In the genomic region with DNA sequence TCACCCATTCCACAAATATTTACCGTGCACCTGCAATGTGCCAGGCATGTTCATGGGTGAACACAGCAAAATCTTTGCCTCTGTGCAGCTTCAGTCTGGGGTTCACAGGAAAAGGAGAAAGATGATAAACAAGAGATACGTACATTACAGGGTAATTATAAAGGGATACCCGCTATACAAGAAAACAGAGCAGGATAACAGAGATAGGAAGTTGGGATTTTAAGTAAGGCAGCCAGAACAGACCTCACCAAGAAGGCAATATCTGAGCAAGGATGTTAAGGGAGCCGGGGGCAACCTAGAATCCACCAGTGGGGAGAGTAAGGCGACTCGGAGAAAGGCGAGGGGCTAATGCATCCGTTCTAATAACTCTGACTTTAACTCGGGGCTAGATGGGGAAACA, we compare ENCODE assay signal across 8 cellular contexts. TPM values are rescaled to one million over a fixed set of nuclear protein-coding genes. Genes with fewer than 3 reads are reported as not detected.
DNase-seq lines count a peak whose midpoint lies in the region; ATAC-seq and TF ChIP-seq lines count a peak whose summit lies in the region.

No MANE protein-coding gene starts in this region.

- peaks cover 19% of the 10 kb centered on the region for H3K36me3 Mint-ChIP-seq in activated CD4-positive, alpha-beta memory T cell treated with anti-CD3 and anti-CD28 coated beads, Interleukin-2, amount 10 ng/mL, durations not matched to agents 7 days and 5 days (ENCODE audit: low read depth)

- peaks cover 7% of the 10 kb centered on the region for H3K4me1 ChIP-seq in hepatocyte (ENCODE audit: insufficient read depth)

- no peaks in the 10 kb centered on the region for H3K27me3 ChIP-seq in hepatocyte

- peak overlapping the region; percentile 81 for H3K4me2 ChIP-seq in hepatocyte

- H3K27ac Mint-ChIP-seq in activated CD4-positive, alpha-beta memory T cell treated with anti-CD3 and anti-CD28 coated beads, Interleukin-2, amount 10 ng/mL, durations not matched to agents 7 days and 5 days = peak overlapping the region; percentile 83
- H3K27ac Mint-ChIP-seq in stimulated activated naive CD8-positive, alpha-beta T cell treated with anti-CD3 and anti-CD28 coated beads, Interleukin-15, amount 100 ng/mL, for 72 hours = peak overlapping the region; percentile 92 to 98

- peak overlapping the region; percentile 15 for H3K4me3 ChIP-seq in hepatocyte

- peaks cover 31% of the 10 kb centered on the region for H4K20me1 ChIP-seq in hepatocyte (ENCODE audit: insufficient read depth, poor library complexity, severe bottlenecking)

- H3K36me3 ChIP-seq in hepatocyte (replicated peaks; ENCODE audit: insufficient read depth, low read depth) = no peaks in the 10 kb centered on the region

- WGBS in hepatocyte (ENCODE audit: low lambda C conversion rate, missing lambda C conversion rate) = 9% methylated on average over 9 of the region's 9 CpGs

- H3K4me1 Mint-ChIP-seq in activated CD4-positive, alpha-beta memory T cell treated with anti-CD3 and anti-CD28 coated beads, Interleukin-2, amount 10 ng/mL, durations not matched to agents 7 days and 5 days = peaks cover 38% of the 10 kb centered on the region
- H3K4me1 Mint-ChIP-seq in stimulated activated naive CD8-positive, alpha-beta T cell treated with anti-CD3 and anti-CD28 coated beads, Interleukin-15, amount 100 ng/mL, for 72 hours = peaks cover 44% of the 10 kb centered on the region

- ATAC-seq in HG02642 (IDR thresholded peaks at IDR 0.05; ENCODE audit: poor library complexity, unreplicated experiment) (peak; percentile 1), HG02798 (IDR thresholded peaks at IDR 0.05; ENCODE audit: poor library complexity, unreplicated experiment) (no peak)
- ATAC-seq in stimulated activated naive CD8-positive, alpha-beta T cell treated with anti-CD3 and anti-CD28 coated beads, Interleukin-15, amount 100 ng/mL, for 72 hours = no peak

- H3K79me2 ChIP-seq in hepatocyte = peaks cover 41% of the 10 kb centered on the region

- H3K27me3 Mint-ChIP-seq in activated CD4-positive, alpha-beta memory T cell treated with anti-CD3 and anti-CD28 coated beads, Interleukin-2, amount 10 ng/mL, durations not matched to agents 7 days and 5 days = peaks cover 9% of the 10 kb centered on the region
- no peaks in the 10 kb centered on the region for H3K27me3 Mint-ChIP-seq in stimulated activated naive CD8-positive, alpha-beta T cell treated with anti-CD3 and anti-CD28 coated beads, Interleukin-15, amount 100 ng/mL, for 72 hours

- no peaks in the 10 kb centered on the region for H3K9me3 Mint-ChIP-seq in activated CD4-positive, alpha-beta memory T cell treated with anti-CD3 and anti-CD28 coated beads, Interleukin-2, amount 10 ng/mL, durations not matched to agents 7 days and 5 days
- no peaks in the 10 kb centered on the region for H3K9me3 Mint-ChIP-seq in stimulated activated naive CD8-positive, alpha-beta T cell treated with anti-CD3 and anti-CD28 coated beads, Interleukin-15, amount 100 ng/mL, for 72 hours

- H3K27ac ChIP-seq in hepatocyte = peak overlapping the region; percentile 82

- no peaks in the 10 kb centered on the region for H3K9me3 ChIP-seq in hepatocyte (ENCODE audit: low read depth)

- no peak for TF ChIP-seq CTCF in hepatocyte (IDR thresholded peaks at IDR 0.05; ENCODE audit: poor library complexity)

- no peaks in the 10 kb centered on the region for H3K9me2 ChIP-seq in hepatocyte (replicated peaks; ENCODE audit: insufficient read depth)

- peak; percentile 29 for DNase-seq in D341Med (ENCODE audit: low spot score)
- peak; percentile 16 for DNase-seq in activated CD4-positive, alpha-beta memory T cell treated with anti-CD3 and anti-CD28 coated beads, Interleukin-2, amount 10 ng/mL, durations not matched to agents 7 days and 5 days
- no peak for DNase-seq in hepatocyte (ENCODE audit: low spot score)
- peak in 1 of 2 donors; percentile 10 for DNase-seq in stimulated activated naive CD8-positive, alpha-beta T cell treated with anti-CD3 and anti-CD28 coated beads, Interleukin-15, amount 100 ng/mL, for 72 hours
- DNase-seq in RPMI8226 = no peak
- DNase-seq in mesenteric fat pad (ENCODE audit: low spot score) = no peak

- CTCF ChIA-PET in activated CD4-positive, alpha-beta memory T cell treated with anti-CD3 and anti-CD28 coated beads, Interleukin-2, amount 10 ng/mL, durations not matched to agents 7 days and 5 days (lab: Charles Lee) = interaction anchor here (1.9 kb wide), 1 partner anchor 12 kb away, joined by 5 read pairs; no protein-coding TSS in a partner anchor

- peak overlapping the region; percentile 75 for H2AFZ ChIP-seq in hepatocyte

- peak overlapping the region; percentile 91 for H3K4me3 Mint-ChIP-seq in activated CD4-positive, alpha-beta memory T cell treated with anti-CD3 and anti-CD28 coated beads, Interleukin-2, amount 10 ng/mL, durations not matched to agents 7 days and 5 days
- H3K4me3 Mint-ChIP-seq in stimulated activated naive CD8-positive, alpha-beta T cell treated with anti-CD3 and anti-CD28 coated beads, Interleukin-15, amount 100 ng/mL, for 72 hours = peak overlapping the region; percentile 87 to 90

- POLR2A ChIA-PET in activated CD4-positive, alpha-beta memory T cell treated with anti-CD3 and anti-CD28 coated beads, Interleukin-2, amount 10 ng/mL, durations not matched to agents 7 days and 5 days (lab: Charles Lee) = interaction anchor here (1.6 kb wide), 1 partner anchor 59 kb away, joined by 7 read pairs; no protein-coding TSS in a partner anchor

RNA-seq across cellular contexts. Expression of gene RAD23B, which starts 0.8 kb away (rescaled TPM):
- 10 to 100 TPM; 89.4 to 91.0 TPM for total RNA-seq in activated CD4-positive, alpha-beta memory T cell treated with anti-CD3 and anti-CD28 coated beads, Interleukin-2, amount 10 ng/mL, durations not matched to agents 7 days and 5 days
- total RNA-seq in hepatocyte (126 and 142 TPM in 2 replicates), mesenteric fat pad (165 TPM)
- polyA plus RNA-seq in hepatocyte = 15.9 and 19.4 TPM in 2 replicates

Comparison
In these comparisons a context has a peak if more than half of its experiments do, and no peak if none do; other contexts are left out.
1. DNase-seq: peak in D341Med (single experiment) and activated CD4-positive, alpha-beta memory T cell treated with anti-CD3 and anti-CD28 coated beads, Interleukin-2, amount 10 ng/mL, durations not matched to agents 7 days and 5 days (single experiment); none in hepatocyte (single experiment), RPMI8226 (single experiment) and mesenteric fat pad (single experiment).